10 cellular contexts compared by ENCODE assay signal in genomic region chrX:8988456-8988855, GRCh38. TPM values are rescaled to one million over a fixed set of nuclear protein-coding genes. Genes with fewer than 3 reads are reported as not detected.
A peak's percentile ranks its signal among the peaks of the same experiment; 100 is the strongest.
DNase-seq lines count a peak whose midpoint lies in the region; ATAC-seq and TF ChIP-seq lines count a peak whose summit lies in the region.
"Had no signal": no experiment of that assay in that cellular context is flagged by ENCODE, and none has a peak within 500 bp of the region (broad histone marks: within the 10 kb centered on the region; RNA-seq: fewer than 3 reads in every experiment).

No MANE protein-coding gene starts in this region.

- H3K4me3 ChIP-seq in AG04450 (ENCODE audit: low read depth, low read length) (no peak overlapping the region), cardiac fibroblast (replicated peaks in 1 of 2; ENCODE audit: low read depth in 2 of 2, low read length in 2 of 2) (no peak overlapping the region)

- H3K4me3 Mint-ChIP-seq in immature natural killer cell, result no peak overlapping the region

- H3K27me3 ChIP-seq in AG04450 (ENCODE audit: control insufficient read depth, insufficient read depth, low read length), result no peaks in the 10 kb centered on the region

- CTCF ChIA-PET in AG04450 (lab: Charles Lee), result no interaction called here

- H3K36me3 Mint-ChIP-seq in immature natural killer cell, result no peaks in the 10 kb centered on the region

- H3K9me3 Mint-ChIP-seq in immature natural killer cell, result no peaks in the 10 kb centered on the region

- H3K27ac Mint-ChIP-seq in immature natural killer cell, result no peak overlapping the region

- H3K9me3 ChIP-seq in AG04450 (ENCODE audit: control insufficient read depth, insufficient read depth, low read length), result no peaks in the 10 kb centered on the region

- no peak for TF ChIP-seq CTCF in AG04450 (IDR thresholded peaks at IDR 0.05; ENCODE audit: low read depth, low read length)
- TF ChIP-seq CTCF in cardiac fibroblast (IDR thresholded peaks at IDR 0.05; ENCODE audit: low read depth, low read length), result no peak

- H3K4me1 Mint-ChIP-seq in immature natural killer cell, result no peaks in the 10 kb centered on the region

- H3K27ac ChIP-seq in AG04450 (ENCODE audit: low read depth, low read length), result no peak overlapping the region

- DNase-seq in AG04450 (ENCODE audit: low read depth, low spot score), result peak; percentile 13
- peak; percentile 26 for DNase-seq in LHCN-M2 (ENCODE audit: low read depth)
- DNase-seq in cardiac fibroblast (ENCODE audit: low read depth in 2 of 2), result peak; percentile 28 to 55
- DNase-seq in myocyte (ENCODE audit: low read depth), result peak; percentile 48
- DNase-seq in immature natural killer cell, result no peak
- DNase-seq: NCI-H187 treated with DMSO at 0.1 percent for 48 hours had no signal

- ATAC-seq in HG02678 (IDR thresholded peaks at IDR 0.05; ENCODE audit: unreplicated experiment), result no peak
- ATAC-seq in HG02840 (IDR thresholded peaks at IDR 0.05; ENCODE audit: low FRiP score, unreplicated experiment), result no peak
- ATAC-seq in HG02870 (IDR thresholded peaks at IDR 0.05; ENCODE audit: unreplicated experiment), result no peak
- ATAC-seq: HCT116 had no signal

- peaks cover 0 to 23% (median 3%) of the 10 kb centered on the region in 3 donors for H3K27me3 Mint-ChIP-seq in immature natural killer cell (ENCODE audit: low read depth in 3 of 3)

- POLR2A ChIA-PET in AG04450 (lab: Yijun Ruan, JAX), result no interaction called here

RNA-seq across cellular contexts. Expression of gene FAM9B, which starts 45.5 kb away (rescaled TPM):
- polyA plus RNA-seq in AG04450 (2011; rRNA removed), result not detected in 2 replicates
- polyA minus RNA-seq in AG04450 (2011; rRNA and poly(A)+ RNA removed), result not detected in 2 replicates
- total RNA-seq in LHCN-M2 (2014; rRNA removed), result 0.06 and 0.17 TPM in 2 replicates
- not detected for polyA plus RNA-seq in LHCN-M2 (2012)
- 0.13 TPM in 1 of 2 replicates, not detected in the other for total RNA-seq in myocyte
- polyA plus RNA-seq in myocyte (2012), result not detected
- polyA plus RNA-seq in immature natural killer cell, result 1 to 10 TPM in 1 of 3 donors, under 1 TPM in 1, not detected in 1; 0.20 to 2.5 TPM

Comparison
In these comparisons a context has a peak if more than half of its experiments do, and no peak if none do; other contexts are left out.
1. DNase-seq: peak in AG04450 (single experiment), LHCN-M2 (single experiment), cardiac fibroblast (2 of 2) and myocyte (single experiment); none in immature natural killer cell (0 of 3).